ENCODE assay signal across 1 cellular context in genomic region chr6:32577493-32577892, GRCh38.
A peak's percentile ranks its signal among the peaks of the same experiment; 100 is the strongest.
TF ChIP-seq lines count a peak whose summit lies in the region.

No MANE protein-coding gene starts in this region.

TF ChIP-seq in GM12878, 131 proteins besides CTCF, POLR2A, EP300 and RAD21:
- TF ChIP-seq SMAD5 (IDR thresholded peaks at IDR 0.05; ENCODE audit: low read depth) = peak; percentile 10; the same call in 1 of the 2 replicates
- TF ChIP-seq, protein P1, sequence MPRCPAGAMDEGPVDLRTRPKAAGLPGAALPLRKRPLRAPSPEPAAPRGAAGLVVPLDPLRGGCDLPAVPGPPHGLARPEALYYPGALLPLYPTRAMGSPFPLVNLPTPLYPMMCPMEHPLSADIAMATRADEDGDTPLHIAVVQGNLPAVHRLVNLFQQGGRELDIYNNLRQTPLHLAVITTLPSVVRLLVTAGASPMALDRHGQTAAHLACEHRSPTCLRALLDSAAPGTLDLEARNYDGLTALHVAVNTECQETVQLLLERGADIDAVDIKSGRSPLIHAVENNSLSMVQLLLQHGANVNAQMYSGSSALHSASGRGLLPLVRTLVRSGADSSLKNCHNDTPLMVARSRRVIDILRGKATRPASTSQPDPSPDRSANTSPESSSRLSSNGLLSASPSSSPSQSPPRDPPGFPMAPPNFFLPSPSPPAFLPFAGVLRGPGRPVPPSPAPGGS (IDR thresholded peaks at IDR 0.05; ENCODE audit: borderline replicate concordance, insufficient read depth, low read depth, low read length, poor library complexity, severe bottlenecking) = peak; percentile 11
- peak; percentile 87 for TF ChIP-seq POLR2AphosphoS5 (IDR thresholded peaks at IDR 0.05; ENCODE audit: low read length)
- TF ChIP-seq POU2F2 (IDR thresholded peaks at IDR 0.05; ENCODE audit: borderline replicate concordance, low read depth, low read length) = peak; percentile 34; the same call in 1 of the 3 replicates
